9 cellular contexts compared by ENCODE assay signal in the genomic region with DNA sequence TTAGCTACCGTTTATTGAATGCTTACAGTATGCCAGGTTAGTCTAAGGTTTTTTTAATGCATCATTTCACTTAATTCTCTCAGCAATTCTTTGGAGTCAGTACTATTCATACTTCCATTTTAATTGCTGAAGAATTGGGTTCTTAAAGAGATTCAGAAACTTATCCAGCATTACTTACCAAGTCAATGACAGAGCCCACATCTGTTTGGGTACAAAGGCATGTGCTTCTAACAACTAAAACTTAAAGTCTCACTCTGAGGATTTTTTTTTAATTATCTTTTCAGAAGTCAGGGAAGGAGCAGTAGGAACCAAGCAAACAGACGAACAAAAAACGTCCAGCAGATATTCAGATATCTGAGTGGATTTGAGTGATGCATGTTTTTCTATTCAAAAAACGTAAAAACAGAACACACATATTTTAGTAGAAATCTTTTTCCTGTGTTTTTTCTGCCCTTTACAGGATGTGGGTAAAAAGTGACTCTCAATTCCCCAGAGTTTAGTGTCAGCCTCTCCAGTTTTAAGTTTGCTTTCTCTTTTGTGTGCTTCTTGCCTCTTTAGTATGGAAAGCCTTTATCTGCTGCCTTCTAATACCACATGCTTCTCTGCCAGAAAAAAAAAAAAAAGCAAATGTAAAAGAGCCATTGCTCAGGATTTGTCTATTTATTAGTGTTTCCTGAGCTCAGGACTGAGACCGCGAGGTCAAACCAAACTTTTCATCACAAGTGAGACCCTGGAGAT.
A peak's percentile ranks its signal among the peaks of the same experiment; 100 is the strongest.
DNase-seq lines count a peak whose midpoint lies in the region; ATAC-seq and TF ChIP-seq lines count a peak whose summit lies in the region.
"Had no signal": no experiment of that assay in that cellular context is flagged by ENCODE, and none has a peak within 500 bp of the region (broad histone marks: within the 10 kb centered on the region; RNA-seq: fewer than 3 reads in every experiment).

No MANE protein-coding gene starts in this region.

- H3K79me2 ChIP-seq in SK-N-SH (ENCODE audit: insufficient read depth) = no peaks in the 10 kb centered on the region

- H3K9me3 Mint-ChIP-seq in T-helper 2 cell treated with Interferon-gamma antibody and Interleukin-4, amounts not matched to agents 5 μg/mL and 100 μg/mL, for 36 hours = no peaks in the 10 kb centered on the region
- H3K9me3 Mint-ChIP-seq in nephron progenitor cell = no peaks in the 10 kb centered on the region

- 0 out of 2 replicates have a peak, but pooled peaks cover 5% of the 10 kb centered on the region for H3K27me3 ChIP-seq in SK-N-SH (ENCODE audit: insufficient read depth)

- DNase-seq in T-helper 2 cell treated with Interferon-gamma antibody and Interleukin-4, amounts not matched to agents 5 μg/mL and 100 μg/mL, for 36 hours (ENCODE audit: low spot score) = no peak
- DNase-seq in nephron progenitor cell = no peak
- no peak for DNase-seq in cortex of kidney (lab: John Stamatoyannopoulos, UW)
- no peak for DNase-seq in left colon
- DNase-seq in activated CD4-positive, alpha-beta T cell treated with anti-CD3 and anti-CD28 coated beads, Interleukin-2, amount 50 U/mL, for 48 hours = no peak
- DNase-seq in SK-N-SH = no peak
- DNase-seq: activated effector memory CD4-positive, alpha-beta T cell treated with Interleukin-2 at 50 U/mL for 16 hours had no signal

- ATAC-seq in GM18907 (IDR thresholded peaks at IDR 0.05; ENCODE audit: unreplicated experiment) (peak; percentile 87), HG02759 (IDR thresholded peaks at IDR 0.05; ENCODE audit: unreplicated experiment) (peak; percentile 92), left colon (no peak)

- no peak for TF ChIP-seq EP300 in SK-N-SH (IDR thresholded peaks at IDR 0.05; ENCODE audit: borderline replicate concordance in 1 of 2, low read depth in 1 of 2, low read length in 1 of 2)

- H3K4me1 ChIP-seq in SK-N-SH (ENCODE audit: control insufficient read depth in 1 of 2, insufficient read depth in 2 of 2, low read depth in 1 of 2, low read length in 1 of 2) = no peaks in the 10 kb centered on the region

- TF ChIP-seq CTCF in nephron progenitor cell (IDR thresholded peaks at IDR 0.05) (no peak), SK-N-SH (IDR thresholded peaks at IDR 0.05) (no peak)

- WGBS in SK-N-SH (ENCODE audit: low lambda C conversion rate) = 17% methylated on average over 6 of the region's 6 CpGs

- H3K27me3 Mint-ChIP-seq in T-helper 2 cell treated with Interferon-gamma antibody and Interleukin-4, amounts not matched to agents 5 μg/mL and 100 μg/mL, for 36 hours (ENCODE audit: low read depth) = no peaks in the 10 kb centered on the region
- H3K27me3 Mint-ChIP-seq in nephron progenitor cell (ENCODE audit: low read depth, poor library complexity) = peaks cover 7% of the 10 kb centered on the region

- POLR2A ChIA-PET in SK-N-SH (lab: Yijun Ruan, JAX) = no interaction called here

- CTCF ChIA-PET in SK-N-SH (lab: Yijun Ruan, JAX) = interaction anchor here (1.4 kb wide), 1 partner anchor 15 kb away, joined by 3 read pairs; no protein-coding TSS in a partner anchor

- H3K36me3 Mint-ChIP-seq in T-helper 2 cell treated with Interferon-gamma antibody and Interleukin-4, amounts not matched to agents 5 μg/mL and 100 μg/mL, for 36 hours (ENCODE audit: low read depth) = peaks cover 2% of the 10 kb centered on the region
- H3K36me3 Mint-ChIP-seq in nephron progenitor cell (ENCODE audit: low read depth) = no peaks in the 10 kb centered on the region

- no peak for TF ChIP-seq RAD21 in SK-N-SH (IDR thresholded peaks at IDR 0.05; ENCODE audit: low read length)

- no peaks in the 10 kb centered on the region for H3K9me3 ChIP-seq in SK-N-SH

- H4K20me1 ChIP-seq in SK-N-SH (ENCODE audit: insufficient read depth) = no peaks in the 10 kb centered on the region

- H3K4me2 ChIP-seq in SK-N-SH = no peak overlapping the region

- no peaks in the 10 kb centered on the region for H3K9me2 ChIP-seq in SK-N-SH

- H3K4me1 Mint-ChIP-seq in T-helper 2 cell treated with Interferon-gamma antibody and Interleukin-4, amounts not matched to agents 5 μg/mL and 100 μg/mL, for 36 hours (ENCODE audit: low read depth) = peaks cover 51% of the 10 kb centered on the region
- H3K4me1 Mint-ChIP-seq in nephron progenitor cell = peaks cover 47% of the 10 kb centered on the region

- H2AFZ ChIP-seq in SK-N-SH (ENCODE audit: low read depth) = no peak overlapping the region

- H3K4me3 ChIP-seq in SK-N-SH (ENCODE audit: low read depth in 2 of 2, low read length in 1 of 2) = no peak overlapping the region

- no peak overlapping the region for H3K9ac ChIP-seq in SK-N-SH

- H3K4me3 Mint-ChIP-seq in T-helper 2 cell treated with Interferon-gamma antibody and Interleukin-4, amounts not matched to agents 5 μg/mL and 100 μg/mL, for 36 hours = peak overlapping the region; percentile 78
- no peak overlapping the region for H3K4me3 Mint-ChIP-seq in nephron progenitor cell

- H3K27ac Mint-ChIP-seq in T-helper 2 cell treated with Interferon-gamma antibody and Interleukin-4, amounts not matched to agents 5 μg/mL and 100 μg/mL, for 36 hours = peak overlapping the region; percentile 91
- H3K27ac Mint-ChIP-seq in nephron progenitor cell = peak overlapping the region; percentile 24

- H3K27ac ChIP-seq in SK-N-SH (ENCODE audit: low read depth in 2 of 2, low read length in 1 of 2) = no peak overlapping the region

- intact Hi-C loops in left colon (cut with DNase I, micrococcal nuclease) = no loop called here

- H3K36me3 ChIP-seq in SK-N-SH (replicated peaks in 1 of 2; ENCODE audit: control insufficient read depth in 1 of 2, insufficient read depth in 2 of 2, low read length in 1 of 2) = no peaks in the 10 kb centered on the region

- H3F3A ChIP-seq in SK-N-SH (replicated peaks; ENCODE audit: insufficient read depth) = no peaks in the 10 kb centered on the region

TF ChIP-seq in SK-N-SH, 30 proteins besides CTCF, POLR2A, EP300 and RAD21:
- no peak for TF ChIP-seq CHD2 (IDR thresholded peaks at IDR 0.05; ENCODE audit: low read length, partially characterized antibody)
- no peak for TF ChIP-seq ELF1 (IDR thresholded peaks at IDR 0.05)
- no peak for TF ChIP-seq SIN3A (IDR thresholded peaks at IDR 0.05; ENCODE audit: borderline replicate concordance, low read depth, low read length)
TF ChIP-seq in SK-N-SH: peak in this region for 0.
